In genomic region chr6:140486468-140487361, GRCh38 we compare ENCODE assay signal across 1 cellular context.
TF ChIP-seq lines count a peak whose summit lies in the region.

No MANE protein-coding gene starts in this region.

TF ChIP-seq in GM23338, 12 proteins besides CTCF, POLR2A, EP300 and RAD21 (continued from another document):
- TF ChIP-seq ETS1 (IDR thresholded peaks at IDR 0.05) (no peak), REST (IDR thresholded peaks at IDR 0.05; ENCODE audit: unreplicated experiment) (no peak), POLR2AphosphoS5 (IDR thresholded peaks at IDR 0.05; ENCODE audit: low read depth) (no peak), NANOG (IDR thresholded peaks at IDR 0.05; ENCODE audit: borderline replicate concordance) (no peak), EZH2 (IDR thresholded peaks at IDR 0.05; ENCODE audit: low read depth, unreplicated experiment) (no peak)
